Comparison of ENCODE assay signal across 10 cellular contexts in genomic region chr4:153421980-153422379, GRCh38. TPM values are rescaled to one million over a fixed set of nuclear protein-coding genes. Genes with fewer than 3 reads are reported as not detected.
DNase-seq lines count a peak whose midpoint lies in the region; ATAC-seq lines count a peak whose summit lies in the region.
"Had no signal": no experiment of that assay in that cellular context is flagged by ENCODE, and none has a peak within 500 bp of the region (broad histone marks: within the 10 kb centered on the region; RNA-seq: fewer than 3 reads in every experiment).

No MANE protein-coding gene starts in this region.

- H3K36me3 Mint-ChIP-seq in activated CD4-positive, alpha-beta T cell treated with anti-CD3 and anti-CD28 coated beads for 36 hours (ENCODE audit: low read depth), result no peaks in the 10 kb centered on the region
- H3K36me3 Mint-ChIP-seq in activated naive CD8-positive, alpha-beta T cell treated with anti-CD3 and anti-CD28 coated beads, Interleukin-2, amount 50 U/mL, for 24 hours (ENCODE audit: low read depth), result no peaks in the 10 kb centered on the region

- no peaks in the 10 kb centered on the region for H3K9me3 Mint-ChIP-seq in activated CD4-positive, alpha-beta T cell treated with anti-CD3 and anti-CD28 coated beads for 36 hours (ENCODE audit: low read depth)
- H3K9me3 Mint-ChIP-seq in activated naive CD8-positive, alpha-beta T cell treated with anti-CD3 and anti-CD28 coated beads, Interleukin-2, amount 50 U/mL, for 24 hours, result no peaks in the 10 kb centered on the region

- CTCF ChIA-PET in activated CD4-positive, alpha-beta T cell treated with anti-CD3 and anti-CD28 coated beads for 36 hours (lab: Charles Lee), result interaction anchor here (0.6 to 1.1 kb wide), 4 partner anchors 11 to 105 kb away, joined by 3 to 5 read pairs (median 4); no protein-coding TSS in a partner anchor

- no peaks in the 10 kb centered on the region for H3K27me3 Mint-ChIP-seq in activated CD4-positive, alpha-beta T cell treated with anti-CD3 and anti-CD28 coated beads for 36 hours
- H3K27me3 Mint-ChIP-seq in activated naive CD8-positive, alpha-beta T cell treated with anti-CD3 and anti-CD28 coated beads, Interleukin-2, amount 50 U/mL, for 24 hours, result no peaks in the 10 kb centered on the region

- H3K27ac Mint-ChIP-seq in activated CD4-positive, alpha-beta T cell treated with anti-CD3 and anti-CD28 coated beads for 36 hours, result no peak overlapping the region
- H3K27ac Mint-ChIP-seq in activated naive CD8-positive, alpha-beta T cell treated with anti-CD3 and anti-CD28 coated beads, Interleukin-2, amount 50 U/mL, for 24 hours, result no peak overlapping the region

- peaks cover 27% of the 10 kb centered on the region for H3K4me1 Mint-ChIP-seq in activated CD4-positive, alpha-beta T cell treated with anti-CD3 and anti-CD28 coated beads for 36 hours
- H3K4me1 Mint-ChIP-seq in activated naive CD8-positive, alpha-beta T cell treated with anti-CD3 and anti-CD28 coated beads, Interleukin-2, amount 50 U/mL, for 24 hours, result peaks cover 30% of the 10 kb centered on the region

- ATAC-seq in activated CD4-positive, alpha-beta T cell treated with anti-CD3 and anti-CD28 coated beads for 36 hours, result peak; percentile 74
- ATAC-seq in GM21390 (IDR thresholded peaks at IDR 0.05; ENCODE audit: unreplicated experiment) (peak; percentile 66), HG03103 (IDR thresholded peaks at IDR 0.05; ENCODE audit: low read depth, unreplicated experiment) (peak; percentile 66)
- peak; percentile 78 for ATAC-seq in activated naive CD8-positive, alpha-beta T cell treated with anti-CD3 and anti-CD28 coated beads, Interleukin-2, amount 50 U/mL, for 24 hours

- H3K4me3 Mint-ChIP-seq in activated CD4-positive, alpha-beta T cell treated with anti-CD3 and anti-CD28 coated beads for 36 hours, result no peak overlapping the region
- H3K4me3 Mint-ChIP-seq in activated naive CD8-positive, alpha-beta T cell treated with anti-CD3 and anti-CD28 coated beads, Interleukin-2, amount 50 U/mL, for 24 hours, result no peak overlapping the region

- intact Hi-C loops in activated CD4-positive, alpha-beta T cell treated with anti-CD3 and anti-CD28 coated beads for 36 hours (cut with DNase I, micrococcal nuclease), result loop anchor here in 1 of 2 experiments (2.0 kb wide), 1 partner anchor 65 kb away; no protein-coding TSS in a partner anchor

- POLR2A ChIA-PET in activated CD4-positive, alpha-beta T cell treated with anti-CD3 and anti-CD28 coated beads for 36 hours (lab: Charles Lee), result no interaction called here

- DNase-seq in activated CD4-positive, alpha-beta T cell treated with anti-CD3 and anti-CD28 coated beads for 36 hours, result no peak
- DNase-seq in activated CD4-positive, alpha-beta T cell treated with anti-CD3 and anti-CD28 coated beads for 4 hours, result no peak
- no peak for DNase-seq in activated naive CD8-positive, alpha-beta T cell treated with anti-CD3 and anti-CD28 coated beads, Interleukin-2, amount 50 U/mL, for 24 hours
- DNase-seq in OCI-M1 (lab: John Stamatoyannopoulos, UW), result no peak
- no peak for DNase-seq in activated effector memory CD4-positive, alpha-beta T cell treated with Interleukin-2 at 50 U/mL for 16 hours
- DNase-seq in activated CD8-positive, alpha-beta memory T cell treated with anti-CD3 and anti-CD28 coated beads, Interleukin-2, amount 50 U/mL, for 4 hours, result no peak
- DNase-seq: SHP77 treated with DMSO at 0.1 percent for 48 hours; stimulated activated CD4-positive, alpha-beta T cell treated with anti-CD3 and anti-CD28 coated beads, Interleukin-4, amount 100 ng/mL, for 24 hours had no signal

RNA-seq across cellular contexts. Expression of gene TMEM131L, which starts 44.2 kb away (rescaled TPM):
- total RNA-seq in activated CD4-positive, alpha-beta T cell treated with anti-CD3 and anti-CD28 coated beads for 36 hours, result 10 to 100 TPM; 45.8 to 45.9 TPM
